In genomic region chr2:18632699-18633098, GRCh38 we compare ENCODE assay signal across 7 cellular contexts. TPM values are rescaled to one million over a fixed set of nuclear protein-coding genes. Genes with fewer than 3 reads are reported as not detected.
"Had no signal": no experiment of that assay in that cellular context is flagged by ENCODE, and none has a peak within 500 bp of the region (broad histone marks: within the 10 kb centered on the region; RNA-seq: fewer than 3 reads in every experiment).

No MANE protein-coding gene starts in this region.

RNA-seq across cellular contexts. Expression of gene NT5C1B, which starts 43.3 kb away (rescaled TPM):
- total RNA-seq: GM23248, GM23338, H1, H4, H7, H9, HFFc6 had no signal
- polyA plus RNA-seq: GM23338, H1 had no signal
